ENCODE assay signal across 13 cellular contexts in genomic region chrX:66760648-66761047, GRCh38.
DNase-seq lines count a peak whose midpoint lies in the region; ATAC-seq, FAIRE-seq and TF ChIP-seq lines count a peak whose summit lies in the region.
"Had no signal": no experiment of that assay in that cellular context is flagged by ENCODE, and none has a peak within 500 bp of the region (broad histone marks: within the 10 kb centered on the region; RNA-seq: fewer than 3 reads in every experiment).

No MANE protein-coding gene starts in this region.

- H3K79me2 ChIP-seq in GM12878 (ENCODE audit: control insufficient read depth, insufficient read depth, low read length): no peaks in the 10 kb centered on the region

- H2AFZ ChIP-seq in GM12878 (ENCODE audit: control insufficient read depth, low read depth, low read length): no peak overlapping the region
- no peak overlapping the region for H2AFZ ChIP-seq in mesenchymal stem cell (ENCODE audit: low read depth, low read length)

- TF ChIP-seq POLR2A in GM12878 (IDR thresholded peaks at IDR 0.05; ENCODE audit: low read depth, low read length): no peak

- H3K4me1 ChIP-seq in GM12878 (ENCODE audit: control insufficient read depth, insufficient read depth, low read length): no peaks in the 10 kb centered on the region
- no peaks in the 10 kb centered on the region for H3K4me1 ChIP-seq in mesenchymal stem cell (ENCODE audit: control insufficient read depth, insufficient read depth, low read depth, low read length)
- H3K4me1 ChIP-seq: suprapubic skin had no signal

- peak in 2 of 3 experiments; percentile 8 to 17; a peak in 1 of 6 replicates for TF ChIP-seq CTCF in GM12878 (IDR thresholded peaks at IDR 0.05 in 2 of 3, conservative IDR thresholded peaks at IDR 0.05 in 1 of 3; ENCODE audit: control insufficient read depth in 2 of 3, extremely low read depth in 1 of 3, insufficient read depth in 1 of 3, low read depth in 3 of 3, low read length in 3 of 3)
- no peak for TF ChIP-seq CTCF in nephron progenitor cell (IDR thresholded peaks at IDR 0.05)

- H3K4me2 ChIP-seq in GM12878 (ENCODE audit: control insufficient read depth, insufficient read depth) (no peak overlapping the region), mesenchymal stem cell (ENCODE audit: low read length, poor library complexity, severe bottlenecking) (no peak overlapping the region)

- no peak overlapping the region for H3K4me3 ChIP-seq in GM12878
- no peak overlapping the region for H3K4me3 ChIP-seq in mesenchymal stem cell (ENCODE audit: insufficient read depth in 1 of 2, low read depth in 1 of 2, low read length in 2 of 2)
- H3K4me3 ChIP-seq: suprapubic skin had no signal

- peak; percentile 1 for DNase-seq in GM03348 (ENCODE audit: low spot score)
- DNase-seq in M059J (ENCODE audit: low read depth): peak; percentile 1
- DNase-seq in GM12878 (ENCODE audit: low read depth, low spot score): no peak
- DNase-seq in mesenchymal stem cell: peak; percentile 1
- no peak for DNase-seq in ureter (ENCODE audit: low spot score)
- DNase-seq in nephron progenitor cell: no peak
- DNase-seq in CD1c-positive myeloid dendritic cell (ENCODE audit: extremely low spot score): no peak
- DNase-seq in NCI-H1048 (lab: John Stamatoyannopoulos, UW): no peak
- DNase-seq: activated CD8-positive, alpha-beta memory T cell treated with anti-CD3 and anti-CD28 coated beads, Interleukin-2, amount 50 U/mL, for 4 hours; CD4-positive, alpha-beta T cell; dermis blood vessel endothelial cell; SHP77 had no signal

- intact Hi-C loops in GM12878 (cut with micrococcal nuclease; ENCODE audit: unreplicated experiment): no loop called here

- no peak overlapping the region for H2BK12ac ChIP-seq in mesenchymal stem cell (ENCODE audit: low read length in 2 of 2)

- H3K9me3 ChIP-seq in GM12878 (replicated peaks; ENCODE audit: control insufficient read depth, insufficient read depth, low read length) (no peaks in the 10 kb centered on the region), mesenchymal stem cell (ENCODE audit: control insufficient read depth, low read length) (no peaks in the 10 kb centered on the region)
- H3K9me3 ChIP-seq: suprapubic skin had no signal

- no peak overlapping the region for H2AK5ac ChIP-seq in mesenchymal stem cell (ENCODE audit: low read length, severe bottlenecking)

- H2BK5ac ChIP-seq in mesenchymal stem cell (ENCODE audit: low read depth, low read length, poor library complexity, severe bottlenecking): no peak overlapping the region

- WGBS in GM12878 (ENCODE audit: insufficient coverage, insufficient replicate concordance, low lambda C conversion rate, missing lambda C conversion rate): 0% methylated on average over 1 of the region's 1 CpG
- WGBS in mesenchymal stem cell: 29% methylated on average over 1 of the region's 1 CpG

- 0 out of 3 replicates have a peak, but pooled peaks have one; percentile 20 for ATAC-seq in GM12878

- H4K20me1 ChIP-seq in GM12878 (ENCODE audit: control insufficient read depth, insufficient read depth): no peaks in the 10 kb centered on the region

- no peak overlapping the region for H2BK15ac ChIP-seq in mesenchymal stem cell (ENCODE audit: low read depth, poor library complexity, severe bottlenecking)

- H3K4ac ChIP-seq in mesenchymal stem cell (ENCODE audit: low read depth in 1 of 2, low read length in 2 of 2): no peak overlapping the region

- H3K36me3 Mint-ChIP-seq in nephron progenitor cell (ENCODE audit: low read depth): no peaks in the 10 kb centered on the region

- H3K27me3 Mint-ChIP-seq in nephron progenitor cell (ENCODE audit: low read depth, poor library complexity): peaks cover 3% of the 10 kb centered on the region
- H3K27me3 Mint-ChIP-seq: CD4-positive, alpha-beta T cell had no signal

- H4K8ac ChIP-seq in mesenchymal stem cell (ENCODE audit: low read length): no peak overlapping the region

- H3K14ac ChIP-seq in mesenchymal stem cell (ENCODE audit: low read length in 2 of 2): no peak overlapping the region

- H2BK120ac ChIP-seq in mesenchymal stem cell (ENCODE audit: low read depth, low read length): no peak overlapping the region

- no peak overlapping the region for H3K27ac Mint-ChIP-seq in nephron progenitor cell
- H3K27ac Mint-ChIP-seq: CD4-positive, alpha-beta T cell had no signal

- H4K91ac ChIP-seq in mesenchymal stem cell (ENCODE audit: low read length): no peak overlapping the region

- in situ Hi-C loops in GM12878 (cut with MboI): no loop called here

- RAD21 ChIA-PET in GM12878 (lab: Charles Lee; ENCODE audit: unreplicated experiment): no interaction called here

- peak; percentile 45 for TF ChIP-seq RAD21 in GM12878 (IDR thresholded peaks at IDR 0.05; ENCODE audit: insufficient read depth, low read depth, low read length)

- CTCF ChIA-PET in GM12878 (lab: Yijun Ruan, JAX): no interaction called here

- POLR2A ChIA-PET in GM12878 (lab: Charles Lee): no interaction called here

- H3K23ac ChIP-seq in mesenchymal stem cell (ENCODE audit: low read length in 2 of 2): no peak overlapping the region

- no TSS peak for BruUV-seq in GM12878 (replicated peaks; lab: Mats Ljungman, UMichigan)

- no peak for TF ChIP-seq EP300 in GM12878 (IDR thresholded peaks at IDR 0.05; ENCODE audit: borderline replicate concordance in 1 of 2, control insufficient read depth in 1 of 2, low read depth in 2 of 2, low read length in 2 of 2)

- H3K4me1 Mint-ChIP-seq in nephron progenitor cell: no peaks in the 10 kb centered on the region

- H3K27me3 ChIP-seq in GM12878 (replicated peaks in 1 of 2; ENCODE audit: control insufficient read depth in 2 of 2, insufficient read depth in 2 of 2, low read length in 1 of 2) (no peaks in the 10 kb centered on the region), mesenchymal stem cell (ENCODE audit: control insufficient read depth in 1 of 2, insufficient read depth in 1 of 2, low read length in 2 of 2) (no peaks in the 10 kb centered on the region)
- H3K27me3 ChIP-seq: suprapubic skin had no signal

- H3K27ac ChIP-seq in GM12878 (ENCODE audit: control insufficient read depth, insufficient read depth) (no peak overlapping the region), mesenchymal stem cell (ENCODE audit: low read length, poor library complexity, severe bottlenecking) (no peak overlapping the region)
- H3K27ac ChIP-seq: suprapubic skin had no signal

- H3K79me1 ChIP-seq in mesenchymal stem cell (replicated peaks; ENCODE audit: low read length, poor library complexity, severe bottlenecking): no peaks in the 10 kb centered on the region

- no peak overlapping the region for H3K4me3 Mint-ChIP-seq in nephron progenitor cell
- H3K4me3 Mint-ChIP-seq: CD4-positive, alpha-beta T cell had no signal

- peaks cover 46% of the 10 kb centered on the region for H3K9me3 Mint-ChIP-seq in nephron progenitor cell
- H3K9me3 Mint-ChIP-seq: CD4-positive, alpha-beta T cell had no signal

- H3K36me3 ChIP-seq in GM12878 (ENCODE audit: control insufficient read depth in 2 of 2, insufficient read depth in 2 of 2, low read length in 1 of 2) (no peaks in the 10 kb centered on the region), mesenchymal stem cell (ENCODE audit: control insufficient read depth in 1 of 2, insufficient read depth in 2 of 2, low read depth in 1 of 2, low read length in 2 of 2) (no peaks in the 10 kb centered on the region)
- H3K36me3 ChIP-seq: suprapubic skin had no signal

- SMC1A ChIA-PET in GM12878 (lab: Charles Lee; ENCODE audit: uncharacterized antibody, unreplicated experiment): no interaction called here

- H3K9ac ChIP-seq in GM12878 (ENCODE audit: control insufficient read depth, insufficient read depth, low read length) (no peak overlapping the region), mesenchymal stem cell (ENCODE audit: low read length) (no peak overlapping the region)

- no peak overlapping the region for H3K18ac ChIP-seq in mesenchymal stem cell (ENCODE audit: low read depth in 1 of 2, low read length in 2 of 2)

- FAIRE-seq in GM12878 (lab: Jason Lieb, UNC): no peak

TF ChIP-seq in GM12878, 131 proteins besides CTCF, POLR2A, EP300 and RAD21 (continues in another document):
- no peak for TF ChIP-seq MTA2 (IDR thresholded peaks at IDR 0.05; ENCODE audit: low read depth)
- TF ChIP-seq NR2C2 (IDR thresholded peaks at IDR 0.05; ENCODE audit: borderline replicate concordance, control insufficient read depth, insufficient read length, low read depth): no peak
- TF ChIP-seq MEF2A (IDR thresholded peaks at IDR 0.05; ENCODE audit: insufficient read depth, low read depth, low read length): no peak
- TF ChIP-seq BCLAF1 (IDR thresholded peaks at IDR 0.05): no peak
- TF ChIP-seq BMI1 (IDR thresholded peaks at IDR 0.05; ENCODE audit: borderline replicate concordance): no peak

Comparison
In these comparisons a context has a peak if more than half of its experiments do, and no peak if none do; other contexts are left out.
1. DNase-seq: peak in GM03348 (single experiment), M059J (single experiment) and mesenchymal stem cell (single experiment); none in GM12878 (single experiment), ureter (single experiment), nephron progenitor cell (single experiment), CD1c-positive myeloid dendritic cell (single experiment) and NCI-H1048 (single experiment).